9 cellular contexts compared by ENCODE assay signal in genomic region chr3:11640009-11640673, GRCh38. TPM values are rescaled to one million over a fixed set of nuclear protein-coding genes. Genes with fewer than 3 reads are reported as not detected.
A peak's percentile ranks its signal among the peaks of the same experiment; 100 is the strongest.
DNase-seq lines count a peak whose midpoint lies in the region; ATAC-seq and TF ChIP-seq lines count a peak whose summit lies in the region.
"Had no signal": no experiment of that assay in that cellular context is flagged by ENCODE, and none has a peak within 500 bp of the region (broad histone marks: within the 10 kb centered on the region; RNA-seq: fewer than 3 reads in every experiment).

No MANE protein-coding gene starts in this region.

- H3K9ac ChIP-seq in muscle layer of colon (ENCODE audit: low read length) = no peak overlapping the region

- H3K9me3 ChIP-seq in left ventricle myocardium inferior (replicated peaks) = no peaks in the 10 kb centered on the region
- H3K9me3 ChIP-seq in adrenal gland (replicated peaks in 1 of 3) = no peaks in the 10 kb centered on the region
- H3K9me3 ChIP-seq in muscle layer of colon (ENCODE audit: low read length) = no peaks in the 10 kb centered on the region
- no peaks in the 10 kb centered on the region for H3K9me3 ChIP-seq in upper lobe of right lung

- TF ChIP-seq CTCF in left ventricle myocardium inferior (IDR thresholded peaks at IDR 0.05; ENCODE audit: borderline replicate concordance) = no peak
- no peak for TF ChIP-seq CTCF in adrenal gland (IDR thresholded peaks at IDR 0.05)
- TF ChIP-seq CTCF in upper lobe of right lung (IDR thresholded peaks at IDR 0.05) = no peak

- WGBS in adrenal gland, 4 donors = 67 to 84% (median 81%) methylated on average over 9 of the region's 9 CpGs

- ATAC-seq in Right ventricle myocardium inferior (no peak), upper lobe of right lung (no peak), GM19463 (IDR thresholded peaks at IDR 0.05; ENCODE audit: unreplicated experiment) (no peak)

- DNase-seq in left ventricle myocardium inferior (no peak), Right ventricle myocardium inferior (ENCODE audit: missing footprints) (no peak), adrenal gland (no peak), upper lobe of right lung (no peak), NCI-H146 (lab: John Stamatoyannopoulos, UW) (no peak), NCI-H774 (lab: John Stamatoyannopoulos, UW) (no peak)
- DNase-seq: NCI-H2029 had no signal

- H3K4me1 ChIP-seq in left ventricle myocardium inferior (peaks cover 88% of the 10 kb centered on the region), adrenal gland (replicated peaks in 1 of 2) (peaks cover 52 to 69% of the 10 kb centered on the region in 2 donors), muscle layer of colon (ENCODE audit: insufficient read depth, low read length) (peaks cover 62% of the 10 kb centered on the region), upper lobe of right lung (peaks cover 62% of the 10 kb centered on the region)

- no peak for TF ChIP-seq POLR2A in adrenal gland (IDR thresholded peaks at IDR 0.05)

- no peaks in the 10 kb centered on the region for H3K36me3 ChIP-seq in left ventricle myocardium inferior
- H3K36me3 ChIP-seq in adrenal gland (replicated peaks in 1 of 2) = no peaks in the 10 kb centered on the region
- H3K36me3 ChIP-seq in muscle layer of colon (ENCODE audit: insufficient read depth, low read length) = no peaks in the 10 kb centered on the region
- no peaks in the 10 kb centered on the region for H3K36me3 ChIP-seq in upper lobe of right lung

- H3K27me3 ChIP-seq in left ventricle myocardium inferior (ENCODE audit: low read depth) (no peaks in the 10 kb centered on the region), adrenal gland (no peaks in the 10 kb centered on the region), muscle layer of colon (ENCODE audit: control insufficient read depth in 1 of 2, insufficient read depth in 2 of 2, low read length in 2 of 2) (no peaks in the 10 kb centered on the region), upper lobe of right lung (no peaks in the 10 kb centered on the region)

- intact Hi-C loops in left ventricle myocardium inferior (cut with micrococcal nuclease) (loop anchor here (10.0 kb wide), 1 partner anchor 55 kb away; no protein-coding TSS in a partner anchor), Right ventricle myocardium inferior (cut with DNase I) (loop anchor here (5.0 kb wide), 4 partner anchors 38 to 248 kb away; no protein-coding TSS in a partner anchor), adrenal gland (cut with DNase I) (loop anchor here in 1 of 2 donors (10.0 kb wide), 1 partner anchor 65 kb away; no protein-coding TSS in a partner anchor), upper lobe of right lung (cut with DNase I) (no loop called here)

- H3K27ac ChIP-seq in left ventricle myocardium inferior (replicated peaks) (peak overlapping the region; percentile 97), adrenal gland (peak overlapping the region in 3 of 5 donors; percentile 93 to 97 (median 94)), muscle layer of colon (ENCODE audit: low read depth, low read length) (peak overlapping the region; percentile 82), upper lobe of right lung (peak overlapping the region; percentile 93)

- H3K4me3 ChIP-seq in left ventricle myocardium inferior (peak overlapping the region; percentile 79), adrenal gland (peak overlapping the region in 1 of 4 donors; percentile 78), muscle layer of colon (ENCODE audit: low read depth in 1 of 2, low read length in 2 of 2) (peak overlapping the region; percentile 0 to 15), upper lobe of right lung (peak overlapping the region; percentile 61)

RNA-seq across cellular contexts. Expression of gene VGLL4, which starts 3.6 kb away (rescaled TPM):
- total RNA-seq in left ventricle myocardium inferior = 29.3 TPM
- 26.8 TPM for total RNA-seq in Right ventricle myocardium inferior
- 100 to 1,000 TPM in 5 of 8 donors, 10 to 100 TPM in 3; 38.3 to 153 (median 108) TPM for total RNA-seq in adrenal gland
- 10 to 100 TPM; 46.2 to 78.1 (median 50.1) TPM for polyA plus RNA-seq in adrenal gland
- total RNA-seq in upper lobe of right lung = 57.5 TPM
